In genomic region chr4:84688605-84689004, GRCh38 we compare ENCODE assay signal across 1 cellular context.
TF ChIP-seq lines count a peak whose summit lies in the region.

No MANE protein-coding gene starts in this region.

TF ChIP-seq in K562, 482 proteins besides CTCF, POLR2A, EP300 and RAD21 (continued from another document):
- TF ChIP-seq MGA (IDR thresholded peaks at IDR 0.05) (peak; percentile 59; the same call in 1 of the 2 replicates), CTCFL (IDR thresholded peaks at IDR 0.05; ENCODE audit: borderline replicate concordance, insufficient read depth, low read depth, low read length, poor library complexity, severe bottlenecking) (no peak), HCFC1 (IDR thresholded peaks at IDR 0.05; ENCODE audit: low read depth, low read length) (no peak)
- TF ChIP-seq, protein P1, sequence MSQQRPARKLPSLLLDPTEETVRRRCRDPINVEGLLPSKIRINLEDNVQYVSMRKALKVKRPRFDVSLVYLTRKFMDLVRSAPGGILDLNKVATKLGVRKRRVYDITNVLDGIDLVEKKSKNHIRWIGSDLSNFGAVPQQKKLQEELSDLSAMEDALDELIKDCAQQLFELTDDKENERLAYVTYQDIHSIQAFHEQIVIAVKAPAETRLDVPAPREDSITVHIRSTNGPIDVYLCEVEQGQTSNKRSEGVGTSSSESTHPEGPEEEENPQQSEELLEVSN (IDR thresholded peaks at IDR 0.05; ENCODE audit: borderline replicate concordance in 1 of 2, extremely low read depth in 1 of 2, insufficient read depth in 1 of 2, insufficient read length in 1 of 2, low read depth in 1 of 2, low read length in 1 of 2, poor library complexity in 1 of 2, severe bottlenecking in 1 of 2), result peak in 1 of 2 experiments; percentile 34
